8 cellular contexts compared by ENCODE assay signal in genomic region chr17:40516581-40517285, GRCh38. TPM values are rescaled to one million over a fixed set of nuclear protein-coding genes. Genes with fewer than 3 reads are reported as not detected.
A peak's percentile ranks its signal among the peaks of the same experiment; 100 is the strongest.
DNase-seq lines count a peak whose midpoint lies in the region; ATAC-seq and TF ChIP-seq lines count a peak whose summit lies in the region.

No MANE protein-coding gene starts in this region.

- CTCF ChIA-PET in mammary epithelial cell (lab: Charles Lee; ENCODE audit: low non-redundant PET): no interaction called here

- no peaks in the 10 kb centered on the region for H3K36me3 ChIP-seq in mammary epithelial cell (ENCODE audit: insufficient read depth, low read length)

- peak overlapping the region; percentile 90 for H3K4me3 Mint-ChIP-seq in T-helper 17 cell

- DNase-seq in Daoy (ENCODE audit: low read depth) (peak; percentile 88), T-helper 17 cell (peak in 2 of 3 donors; percentile 38 to 50), mammary epithelial cell (peak; percentile 71), NCI-H1105 (lab: John Stamatoyannopoulos, UW) (no peak), NCI-H748 treated with DMSO at 0.1 percent for 48 hours (lab: John Stamatoyannopoulos, UW) (no peak), DMS114 treated with DMSO at 0.1 percent for 48 hours (lab: John Stamatoyannopoulos, UW; ENCODE audit: unreplicated experiment) (no peak)
- DNase-seq in stimulated activated CD4-positive, alpha-beta T cell treated with anti-CD3 and anti-CD28 coated beads, Interleukin-2, amount 100 ng/mL, for 4 hours (ENCODE audit: low read depth): peak; percentile 41

- H2AFZ ChIP-seq in mammary epithelial cell (ENCODE audit: low read depth, low read length): no peak overlapping the region

- dilution Hi-C loops in mammary epithelial cell (cut with HindIII; ENCODE audit: low sequenced_read_pairs): no loop called here

- no peaks in the 10 kb centered on the region for H3K36me3 Mint-ChIP-seq in T-helper 17 cell (ENCODE audit: low read depth)

- H3K4me1 Mint-ChIP-seq in T-helper 17 cell: peaks cover 51% of the 10 kb centered on the region

- intact Hi-C loops in mammary epithelial cell (cut with micrococcal nuclease): no loop called here

- peak overlapping the region; percentile 92 for H3K27ac ChIP-seq in mammary epithelial cell (ENCODE audit: insufficient read depth, low read depth, low read length)

- no peak overlapping the region for H3K4me3 ChIP-seq in mammary epithelial cell (replicated peaks in 1 of 3; ENCODE audit: insufficient read depth in 1 of 3, low read depth in 2 of 3, low read length in 3 of 3)

- in situ Hi-C loops in mammary epithelial cell (cut with MboI; ENCODE audit: low sequenced_read_pairs in 2 of 2): no loop called here

- H3K4me1 ChIP-seq in mammary epithelial cell (ENCODE audit: insufficient read depth, low read length): peaks cover 60% of the 10 kb centered on the region

- H4K20me1 ChIP-seq in mammary epithelial cell (ENCODE audit: insufficient read depth, low read length): no peaks in the 10 kb centered on the region

- H3K4me2 ChIP-seq in mammary epithelial cell (ENCODE audit: insufficient read depth, low read depth, low read length): peak overlapping the region; percentile 59

- no peaks in the 10 kb centered on the region for H3K27me3 Mint-ChIP-seq in T-helper 17 cell

- H3K27ac Mint-ChIP-seq in T-helper 17 cell: peak overlapping the region; percentile 92

- peak overlapping the region; percentile 62 for H3K9ac ChIP-seq in mammary epithelial cell (ENCODE audit: insufficient read depth, low read length)

- no peak for TF ChIP-seq CTCF in mammary epithelial cell (conservative IDR thresholded peaks at IDR 0.05 in 1 of 2, IDR thresholded peaks at IDR 0.05 in 1 of 2; ENCODE audit: extremely low read depth in 1 of 2, insufficient read depth in 1 of 2, low read depth in 1 of 2, low read length in 2 of 2)

- H3K79me2 ChIP-seq in mammary epithelial cell (ENCODE audit: insufficient read depth, low read length): peaks cover 25% of the 10 kb centered on the region

- TSS peak; percentile 7 for BruUV-seq in mammary epithelial cell (replicated peaks; lab: Mats Ljungman, UMichigan)

- ATAC-seq in HG03354 (IDR thresholded peaks at IDR 0.05; ENCODE audit: poor library complexity, severe bottlenecking, unreplicated experiment) (peak; percentile 55), T-helper 17 cell (peak; percentile 87)

- H3K9me3 ChIP-seq in T-helper 17 cell (ENCODE audit: control insufficient read depth, low read length, poor library complexity, severe bottlenecking): no peaks in the 10 kb centered on the region
- H3K9me3 ChIP-seq in mammary epithelial cell (replicated peaks; ENCODE audit: insufficient read depth, low read length): no peaks in the 10 kb centered on the region

- no peaks in the 10 kb centered on the region for H3K27me3 ChIP-seq in mammary epithelial cell (ENCODE audit: insufficient read depth, low read length)

- 0% methylated on average over 2 of the region's 3 CpGs for WGBS in mammary epithelial cell (ENCODE audit: low coverage, missing lambda C conversion rate)

RNA-seq across cellular contexts. Expression of gene TNS4, which starts 15.3 kb away (rescaled TPM):
- 0.24 and 0.40 TPM in 2 replicates for total RNA-seq in Daoy (2014; rRNA removed; shearing (Covaris generic))
- total RNA-seq in T-helper 17 cell: 1 to 10 TPM in 1 of 2 donors, under 1 TPM in 1; 0.77 to 1.7 TPM
- 100 to 1,000 TPM; 170 to 608 TPM for total RNA-seq in mammary epithelial cell
- 120 TPM for polyA plus RNA-seq in mammary epithelial cell
- 1,186 TPM for polyA minus RNA-seq in mammary epithelial cell

RNA-seq across cellular contexts. Expression of gene CCR7, which starts 48.5 kb away (rescaled TPM):
- total RNA-seq in Daoy (2014; rRNA removed; shearing (Covaris generic)): not detected in 2 replicates
- total RNA-seq in T-helper 17 cell (100 to 1,000 TPM; 165 to 182 TPM), mammary epithelial cell (under 1 TPM in 1 of 2 donors, not detected in 1; 0.17 TPM)
- 0.20 TPM for polyA plus RNA-seq in mammary epithelial cell
- polyA minus RNA-seq in mammary epithelial cell: not detected

Comparison
In these comparisons a context has a peak if more than half of its experiments do, and no peak if none do; other contexts are left out.
1. DNase-seq: peak in Daoy (single experiment), T-helper 17 cell (2 of 3), mammary epithelial cell (single experiment) and stimulated activated CD4-positive, alpha-beta T cell treated with anti-CD3 and anti-CD28 coated beads, Interleukin-2, amount 100 ng/mL, for 4 hours (single experiment); none in NCI-H1105 (single experiment), NCI-H748 treated with DMSO at 0.1 percent for 48 hours (single experiment) and DMS114 treated with DMSO at 0.1 percent for 48 hours (single experiment).
2. RNA of gene TNS4, which starts 15.3 kb away (total RNA-seq): 170 to 608 TPM in mammary epithelial cell; 0.77 to 1.7 TPM in T-helper 17 cell and 0.24 to 0.40 TPM in Daoy; every median in the first group is over 10 times any median in the second.
3. RNA of gene CCR7, which starts 48.5 kb away (total RNA-seq): 165 to 182 TPM in T-helper 17 cell; 0.17 TPM in mammary epithelial cell and not detected in Daoy; every median in the first group is over 100 times any median in the second.